Comparison of ENCODE assay signal across 15 cellular contexts in the genomic region with DNA sequence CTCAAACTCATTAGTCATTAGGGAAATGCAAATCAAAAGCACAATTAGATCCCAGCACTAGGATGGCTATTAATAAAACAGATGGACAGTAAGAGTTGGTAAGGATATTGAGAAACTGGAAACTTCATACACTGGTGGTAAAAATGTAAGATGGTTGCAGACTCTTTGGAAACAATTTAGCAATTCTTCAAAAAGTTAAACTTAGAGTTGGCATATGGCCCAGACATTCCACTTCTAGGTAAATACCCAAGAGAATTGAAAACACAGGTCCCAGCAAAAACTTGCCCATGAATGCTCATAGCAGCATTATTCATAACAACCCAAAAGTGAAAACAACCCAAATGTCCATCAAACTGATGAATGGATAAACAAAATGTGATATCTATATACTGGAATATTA.
DNase-seq lines count a peak whose midpoint lies in the region; ATAC-seq, FAIRE-seq and TF ChIP-seq lines count a peak whose summit lies in the region.
"Had no signal": no experiment of that assay in that cellular context is flagged by ENCODE, and none has a peak within 500 bp of the region (broad histone marks: within the 10 kb centered on the region; RNA-seq: fewer than 3 reads in every experiment).

No MANE protein-coding gene starts in this region.

- H3K4me1 Mint-ChIP-seq in natural killer cell treated with Interleukin-12 subunit alpha and Interleukin-12 subunit beta and Interleukin-15 and Interleukin-18, amount 100 ng/mL, for 72 hours (ENCODE audit: low read depth in 2 of 2): peaks cover 4 to 10% of the 10 kb centered on the region in 2 donors

- H3K9me3 Mint-ChIP-seq in natural killer cell treated with Interleukin-12 subunit alpha and Interleukin-12 subunit beta and Interleukin-15 and Interleukin-18, amount 100 ng/mL, for 72 hours: no peaks in the 10 kb centered on the region
- H3K9me3 Mint-ChIP-seq: GM23338 had no signal

- intact Hi-C loops in left ventricle myocardium inferior (cut with micrococcal nuclease): no loop called here
- intact Hi-C loops in right cardiac atrium (cut with DNase I): no loop called here
- intact Hi-C loops in uterus (cut with DNase I; ENCODE audit: low total_unique reads): no loop called here

- DNase-seq in left ventricle myocardium inferior (no peak), right cardiac atrium (no peak), bronchial epithelial cell (ENCODE audit: low read depth) (peak; percentile 86), uterus (no peak), DMS 273 treated with DMSO at 0.1 percent for 48 hours (lab: John Stamatoyannopoulos, UW) (no peak), HuH-7 (ENCODE audit: low spot score) (no peak)
- no peak for DNase-seq in natural killer cell treated with Interleukin-12 subunit alpha and Interleukin-12 subunit beta and Interleukin-15 and Interleukin-18, amount 100 ng/mL, for 72 hours (ENCODE audit: low spot score)
- DNase-seq: activated CD4-positive, alpha-beta T cell treated with anti-CD3 and anti-CD28 coated beads for 48 hours; activated gamma-delta T cell; left cardiac atrium had no signal

- H3K27me3 ChIP-seq in left ventricle myocardium inferior (ENCODE audit: low read depth) (no peaks in the 10 kb centered on the region), right cardiac atrium (ENCODE audit: control insufficient read depth, insufficient read depth) (no peaks in the 10 kb centered on the region), bronchial epithelial cell (ENCODE audit: control insufficient read depth, insufficient read depth, low read length) (no peaks in the 10 kb centered on the region), liver (ENCODE audit: control insufficient read depth in 4 of 4, insufficient read depth in 4 of 4, low read length in 3 of 4) (no peaks in the 10 kb centered on the region), uterus (no peaks in the 10 kb centered on the region)

- no peak overlapping the region for H3K27ac Mint-ChIP-seq in natural killer cell treated with Interleukin-12 subunit alpha and Interleukin-12 subunit beta and Interleukin-15 and Interleukin-18, amount 100 ng/mL, for 72 hours
- H3K27ac Mint-ChIP-seq: GM23338 had no signal

- FAIRE-seq in bronchial epithelial cell (lab: Jason Lieb, UNC): no peak
- FAIRE-seq: A204.1, endometrium had no signal

- no peaks in the 10 kb centered on the region for H3K9me3 ChIP-seq in left ventricle myocardium inferior (replicated peaks)
- no peaks in the 10 kb centered on the region for H3K9me3 ChIP-seq in right cardiac atrium (ENCODE audit: control insufficient read depth, low read length)
- no peaks in the 10 kb centered on the region for H3K9me3 ChIP-seq in liver (ENCODE audit: control insufficient read depth in 4 of 4, low read length in 3 of 4)
- H3K9me3 ChIP-seq in uterus: no peaks in the 10 kb centered on the region

- ATAC-seq in right cardiac atrium: no peak
- ATAC-seq in natural killer cell treated with Interleukin-12 subunit alpha and Interleukin-12 subunit beta and Interleukin-15 and Interleukin-18, amount 100 ng/mL, for 72 hours: no peak
- ATAC-seq: GM23338 had no signal

- H3K27ac ChIP-seq in left ventricle myocardium inferior (replicated peaks) (peak overlapping the region; percentile 76), right cardiac atrium (ENCODE audit: low read length) (no peak overlapping the region), liver (ENCODE audit: low read depth in 1 of 2, low read length in 2 of 2) (peak overlapping the region; percentile 49 to 55), uterus (peak overlapping the region; percentile 79 to 84)

- peak; percentile 39 to 51 for TF ChIP-seq RAD21 in liver (IDR thresholded peaks at IDR 0.05)

- no peak for TF ChIP-seq POLR2A in uterus (IDR thresholded peaks at IDR 0.05)

- H3K27me3 Mint-ChIP-seq in natural killer cell treated with Interleukin-12 subunit alpha and Interleukin-12 subunit beta and Interleukin-15 and Interleukin-18, amount 100 ng/mL, for 72 hours: no peaks in the 10 kb centered on the region
- H3K27me3 Mint-ChIP-seq: IgD-negative memory B cell had no signal

- H3K9ac ChIP-seq in liver (ENCODE audit: low read depth in 1 of 2, low read length in 2 of 2): no peak overlapping the region

- H3K36me3 Mint-ChIP-seq in natural killer cell treated with Interleukin-12 subunit alpha and Interleukin-12 subunit beta and Interleukin-15 and Interleukin-18, amount 100 ng/mL, for 72 hours: no peaks in the 10 kb centered on the region

- no peaks in the 10 kb centered on the region for H3K36me3 ChIP-seq in left ventricle myocardium inferior
- no peaks in the 10 kb centered on the region for H3K36me3 ChIP-seq in bronchial epithelial cell (ENCODE audit: control insufficient read depth, insufficient read depth, low read length)
- H3K36me3 ChIP-seq in liver (ENCODE audit: control insufficient read depth in 4 of 4, insufficient read depth in 3 of 4, low read depth in 1 of 4, low read length in 3 of 4): no peaks in the 10 kb centered on the region
- H3K36me3 ChIP-seq in uterus: no peaks in the 10 kb centered on the region

- TF ChIP-seq CTCF in left ventricle myocardium inferior (IDR thresholded peaks at IDR 0.05; ENCODE audit: borderline replicate concordance): no peak
- TF ChIP-seq CTCF in bronchial epithelial cell (IDR thresholded peaks at IDR 0.05; ENCODE audit: insufficient read depth, low read length, severe bottlenecking): no peak
- no peak for TF ChIP-seq CTCF in liver (IDR thresholded peaks at IDR 0.05; ENCODE audit: low read depth, low read length, missing input control)
- TF ChIP-seq CTCF in uterus (IDR thresholded peaks at IDR 0.05): no peak

- H3K4me1 ChIP-seq in left ventricle myocardium inferior (peaks cover 40% of the 10 kb centered on the region), right cardiac atrium (ENCODE audit: control insufficient read depth, insufficient read depth, low read length) (peaks cover 7% of the 10 kb centered on the region), liver (ENCODE audit: control insufficient read depth in 4 of 4, insufficient read depth in 4 of 4, low read length in 3 of 4) (peaks cover 4 to 36% (median 27%) of the 10 kb centered on the region in 4 donors), uterus (peaks cover 0 to 15% of the 10 kb centered on the region in 2 donors)

- no peak overlapping the region for H3K4me3 Mint-ChIP-seq in natural killer cell treated with Interleukin-12 subunit alpha and Interleukin-12 subunit beta and Interleukin-15 and Interleukin-18, amount 100 ng/mL, for 72 hours
- H3K4me3 Mint-ChIP-seq: GM23338, IgD-negative memory B cell had no signal

- H3K4me3 ChIP-seq in left ventricle myocardium inferior (no peak overlapping the region), right cardiac atrium (ENCODE audit: low read length) (no peak overlapping the region), bronchial epithelial cell (ENCODE audit: low read depth, low read length) (no peak overlapping the region), liver (ENCODE audit: low read depth in 1 of 3, low read length in 3 of 3) (no peak overlapping the region), uterus (no peak overlapping the region)
- H3K4me3 ChIP-seq: GM23338 had no signal

TF ChIP-seq in liver, 16 proteins besides CTCF, POLR2A, EP300 and RAD21:
- TF ChIP-seq FOXA2 (IDR thresholded peaks at IDR 0.05) (peak; percentile 87), RXRA (IDR thresholded peaks at IDR 0.05) (peak in 1 of 2 donors; percentile 51), HNF4A (conservative IDR thresholded peaks at IDR 0.05) (peak; percentile 32 to 49), FOXA1 (IDR thresholded peaks at IDR 0.05) (peak; percentile 45), YY1 (IDR thresholded peaks at IDR 0.05) (peak; percentile 82), EGR1 (IDR thresholded peaks at IDR 0.05; ENCODE audit: low read depth in 2 of 2) (peak in 1 of 2 donors; percentile 10), GABPA (IDR thresholded peaks at IDR 0.05 in 1 of 2, conservative IDR thresholded peaks at IDR 0.05 in 1 of 2) (no peak), HNF4G (IDR thresholded peaks at IDR 0.05) (no peak), TAF1 (conservative IDR thresholded peaks at IDR 0.05) (no peak), SP1 (IDR thresholded peaks at IDR 0.05) (peak; percentile 23), NR2F2 (IDR thresholded peaks at IDR 0.05) (no peak), JUND (IDR thresholded peaks at IDR 0.05) (peak; percentile 35 to 73)
- TF ChIP-seq, protein P1, sequence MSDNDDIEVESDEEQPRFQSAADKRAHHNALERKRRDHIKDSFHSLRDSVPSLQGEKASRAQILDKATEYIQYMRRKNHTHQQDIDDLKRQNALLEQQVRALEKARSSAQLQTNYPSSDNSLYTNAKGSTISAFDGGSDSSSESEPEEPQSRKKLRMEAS (IDR thresholded peaks at IDR 0.05): peak; percentile 12
